8 cellular contexts compared by ENCODE assay signal in the genomic region with DNA sequence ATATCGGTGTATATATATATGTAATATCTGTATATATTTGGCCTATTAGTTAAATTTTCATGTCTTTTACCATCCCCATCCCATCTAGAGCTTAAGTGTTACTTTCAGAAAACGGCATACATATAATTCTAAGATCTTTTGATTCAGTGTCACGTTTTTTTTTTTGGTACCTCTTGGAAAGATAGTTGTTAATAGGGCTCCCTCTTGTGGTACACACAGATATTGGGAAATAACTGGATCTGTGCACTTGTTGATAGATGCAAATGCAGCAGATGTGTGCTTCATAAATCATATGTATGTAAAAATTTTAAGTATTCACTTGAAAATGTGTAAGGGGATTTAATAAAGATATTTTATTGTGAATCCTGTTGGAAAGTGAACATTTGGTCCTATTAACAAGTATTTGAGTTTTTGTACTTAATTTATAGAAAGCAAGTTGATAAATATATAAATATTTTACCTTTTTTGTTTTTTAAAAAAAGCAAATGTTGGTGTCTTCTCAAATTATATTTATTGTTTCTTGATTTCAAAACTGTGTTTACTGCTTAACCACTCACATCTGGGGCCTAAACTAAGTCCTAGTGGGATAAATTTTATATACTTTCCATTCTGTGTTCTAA.
DNase-seq lines count a peak whose midpoint lies in the region; ATAC-seq and TF ChIP-seq lines count a peak whose summit lies in the region.

No MANE protein-coding gene starts in this region.

- H3K27me3 ChIP-seq in DND-41 (ENCODE audit: insufficient read depth, low read length, poor library complexity) (no peaks in the 10 kb centered on the region), H7 (ENCODE audit: control insufficient read depth, insufficient read depth, low read length) (no peaks in the 10 kb centered on the region)

- no peaks in the 10 kb centered on the region for H3K4me1 ChIP-seq in DND-41 (ENCODE audit: insufficient read depth, low read length)

- ATAC-seq in DND-41 (ENCODE audit: insufficient read depth, low read depth), result peak; percentile 73
- peak; percentile 63 to 80 for ATAC-seq in naive B cell (ENCODE audit: low read depth in 2 of 2)
- no peak for ATAC-seq in GM21717 (IDR thresholded peaks at IDR 0.05; ENCODE audit: unreplicated experiment)

- peaks cover 15 to 19% of the 10 kb centered on the region in 2 donors for H3K36me3 Mint-ChIP-seq in naive B cell

- no peaks in the 10 kb centered on the region for H3K27me3 Mint-ChIP-seq in naive B cell

- H2AFZ ChIP-seq in DND-41 (ENCODE audit: low read depth, low read length), result no peak overlapping the region

- no peaks in the 10 kb centered on the region for H4K20me1 ChIP-seq in DND-41 (ENCODE audit: insufficient read depth, low read length)

- H3K9me3 ChIP-seq in DND-41 (ENCODE audit: insufficient read depth, low read length, severe bottlenecking) (no peaks in the 10 kb centered on the region), SK-N-MC (ENCODE audit: low read depth, low read length) (no peaks in the 10 kb centered on the region)

- no peak overlapping the region for H3K9ac ChIP-seq in DND-41 (ENCODE audit: low read depth, low read length)
- H3K9ac ChIP-seq in SK-N-MC (ENCODE audit: insufficient read length), result no peak overlapping the region

- DNase-seq in DND-41 (peak; percentile 30), H7 (peak; percentile 7), NCI-H1417 (lab: John Stamatoyannopoulos, UW) (peak; percentile 25 to 88 (median 70)), SK-N-MC (ENCODE audit: low read depth, low spot score) (peak; percentile 81), epithelial cell of proximal tubule (ENCODE audit: low read depth) (peak; percentile 56), naive B cell (peak; percentile 69)
- DNase-seq in activated T-cell treated with anti-CD3 and anti-CD28 coated beads, Interleukin-2, amount 50 U/mL, for 48 hours, result no peak

- H3K4me3 Mint-ChIP-seq in naive B cell, result no peak overlapping the region

- no peak overlapping the region for H3K4me2 ChIP-seq in DND-41 (ENCODE audit: insufficient read depth, low read length)

- H3K79me2 ChIP-seq in DND-41 (ENCODE audit: insufficient read depth, low read length), result no peaks in the 10 kb centered on the region

- peak; percentile 84 for TF ChIP-seq CTCF in DND-41 (IDR thresholded peaks at IDR 0.05; ENCODE audit: borderline replicate concordance, extremely low read depth, low read length, poor library complexity, severe bottlenecking)
- peak; percentile 73 for TF ChIP-seq CTCF in epithelial cell of proximal tubule (conservative IDR thresholded peaks at IDR 0.05; ENCODE audit: low read depth, low read length)

- H3K4me1 Mint-ChIP-seq in naive B cell, result peaks cover 10 to 13% (median 12%) of the 10 kb centered on the region in 3 donors

- H3K27ac Mint-ChIP-seq in naive B cell, result peak overlapping the region in 3 of 6 donors; percentile 42 to 87 (median 79)

- H3K27ac ChIP-seq in DND-41 (ENCODE audit: low read length), result no peak overlapping the region
- H3K27ac ChIP-seq in SK-N-MC, result no peak overlapping the region

- H3K4me3 ChIP-seq in DND-41 (ENCODE audit: low read depth in 1 of 2, low read length in 2 of 2) (no peak overlapping the region), H7 (ENCODE audit: insufficient read depth, low read depth, low read length) (no peak overlapping the region), SK-N-MC (no peak overlapping the region), epithelial cell of proximal tubule (ENCODE audit: low read depth, low read length) (no peak overlapping the region)

- no peaks in the 10 kb centered on the region for H3K9me3 Mint-ChIP-seq in naive B cell

- H3K36me3 ChIP-seq in DND-41 (ENCODE audit: insufficient read depth, low read length), result peaks cover 42% of the 10 kb centered on the region
- H3K36me3 ChIP-seq in H7 (replicated peaks; ENCODE audit: control insufficient read depth, insufficient read depth, low read length), result no peaks in the 10 kb centered on the region
- H3K36me3 ChIP-seq in SK-N-MC (ENCODE audit: insufficient read depth, low read length), result no peaks in the 10 kb centered on the region

Comparison
In these comparisons a context has a peak if more than half of its experiments do, and no peak if none do; other contexts are left out.
1. DNase-seq: peak in DND-41 (single experiment), H7 (single experiment), NCI-H1417 (3 of 3), SK-N-MC (single experiment), epithelial cell of proximal tubule (single experiment) and naive B cell (single experiment); none in activated T-cell treated with anti-CD3 and anti-CD28 coated beads, Interleukin-2, amount 50 U/mL, for 48 hours (0 of 2).